ENCODE assay signal across 11 cellular contexts in genomic region chr3:156586905-156587766, GRCh38. TPM values are rescaled to one million over a fixed set of nuclear protein-coding genes. Genes with fewer than 3 reads are reported as not detected.
DNase-seq lines count a peak whose midpoint lies in the region; ATAC-seq and TF ChIP-seq lines count a peak whose summit lies in the region.
"Had no signal": no experiment of that assay in that cellular context is flagged by ENCODE, and none has a peak within 500 bp of the region (broad histone marks: within the 10 kb centered on the region; RNA-seq: fewer than 3 reads in every experiment).

No MANE protein-coding gene starts in this region.

- CTCF ChIA-PET in HEK293T (lab: Yijun Ruan, JAX), result no interaction called here

- no peaks in the 10 kb centered on the region for H3K9me3 Mint-ChIP-seq in activated T-cell treated with anti-CD3 and anti-CD28 coated beads, Interleukin-2, amount 50 U/mL, for 24 hours

- H3K36me3 ChIP-seq in tibial artery, result no peaks in the 10 kb centered on the region

- H3K4me3 ChIP-seq in fibroblast of the aortic adventitia (ENCODE audit: low read depth, low read length) (no peak overlapping the region), tibial artery (no peak overlapping the region)
- H3K4me3 ChIP-seq: coronary artery had no signal

- H3K4me1 Mint-ChIP-seq in activated T-cell treated with anti-CD3 and anti-CD28 coated beads, Interleukin-2, amount 50 U/mL, for 24 hours (ENCODE audit: low read depth), result peaks cover 6% of the 10 kb centered on the region

- intact Hi-C loops in tibial artery (cut with DNase I; ENCODE audit: low total_unique reads), result no loop called here

- no peaks in the 10 kb centered on the region for H3K36me3 Mint-ChIP-seq in activated T-cell treated with anti-CD3 and anti-CD28 coated beads, Interleukin-2, amount 50 U/mL, for 24 hours (ENCODE audit: low read depth)

- H3K9me3 ChIP-seq in tibial artery, result no peaks in the 10 kb centered on the region

- peak overlapping the region; percentile 11 to 41 for H3K27ac ChIP-seq in tibial artery

- H3K27me3 Mint-ChIP-seq in activated T-cell treated with anti-CD3 and anti-CD28 coated beads, Interleukin-2, amount 50 U/mL, for 24 hours, result no peaks in the 10 kb centered on the region

- POLR2A ChIA-PET in HEK293T (lab: Yijun Ruan, JAX), result no interaction called here

- no peak overlapping the region for H3K27ac Mint-ChIP-seq in activated T-cell treated with anti-CD3 and anti-CD28 coated beads, Interleukin-2, amount 50 U/mL, for 24 hours
- H3K27ac Mint-ChIP-seq: T-helper 2 cell treated with Interferon-gamma antibody and Interleukin-4, amounts not matched to agents 5 μg/mL and 100 μg/mL, for 36 hours had no signal

- peak; percentile 14 for DNase-seq in fibroblast of the aortic adventitia (ENCODE audit: low read depth)
- DNase-seq in tibial artery, result no peak
- DNase-seq in NCI-H2171 (lab: John Stamatoyannopoulos, UW), result no peak
- no peak for DNase-seq in HEK293T (ENCODE audit: extremely low spot score)
- no peak for DNase-seq in activated T-cell treated with anti-CD3 and anti-CD28 coated beads, Interleukin-2, amount 50 U/mL, for 24 hours
- DNase-seq: activated effector memory CD4-positive, alpha-beta T cell treated with Interleukin-2 at 50 U/mL for 16 hours; NCI-H524 treated with DMSO at 0.1 percent for 48 hours had no signal

- H3K4me3 Mint-ChIP-seq in activated T-cell treated with anti-CD3 and anti-CD28 coated beads, Interleukin-2, amount 50 U/mL, for 24 hours, result no peak overlapping the region
- H3K4me3 Mint-ChIP-seq: T-helper 2 cell treated with Interferon-gamma antibody and Interleukin-4, amounts not matched to agents 5 μg/mL and 100 μg/mL, for 36 hours had no signal

- TF ChIP-seq CTCF in fibroblast of the aortic adventitia (IDR thresholded peaks at IDR 0.05; ENCODE audit: insufficient read depth, low read length) (no peak), tibial artery (IDR thresholded peaks at IDR 0.05) (no peak)

- no peaks in the 10 kb centered on the region for H3K27me3 ChIP-seq in tibial artery

- H3K4me1 ChIP-seq in tibial artery, result peaks cover 0 to 13% (median 6%) of the 10 kb centered on the region in 4 donors

- ATAC-seq in GM19463 (IDR thresholded peaks at IDR 0.05; ENCODE audit: unreplicated experiment) (peak; percentile 45), HG03520 (IDR thresholded peaks at IDR 0.05; ENCODE audit: unreplicated experiment) (peak; percentile 64)

TF ChIP-seq in HEK293T, 16 proteins besides CTCF, POLR2A, EP300 and RAD21:
- TF ChIP-seq NFRKB (IDR thresholded peaks at IDR 0.05), result no peak
- no peak for TF ChIP-seq FOXA1 (IDR thresholded peaks at IDR 0.05)
- no peak for TF ChIP-seq BHLHE40 (IDR thresholded peaks at IDR 0.05; ENCODE audit: borderline replicate concordance)
- no peak for TF ChIP-seq ARNT (IDR thresholded peaks at IDR 0.05)
- TF ChIP-seq ELF4 (IDR thresholded peaks at IDR 0.05), result no peak
- TF ChIP-seq LEF1 (IDR thresholded peaks at IDR 0.05; ENCODE audit: borderline replicate concordance), result no peak

RNA-seq across cellular contexts. Expression of gene SSR3, which starts 32.2 kb away (rescaled TPM):
- total RNA-seq in fibroblast of the aortic adventitia (ENCODE audit: low replicate concordance), result 179 and 420 TPM in 2 replicates
